ENCODE assay signal across 1 cellular context in the genomic region with DNA sequence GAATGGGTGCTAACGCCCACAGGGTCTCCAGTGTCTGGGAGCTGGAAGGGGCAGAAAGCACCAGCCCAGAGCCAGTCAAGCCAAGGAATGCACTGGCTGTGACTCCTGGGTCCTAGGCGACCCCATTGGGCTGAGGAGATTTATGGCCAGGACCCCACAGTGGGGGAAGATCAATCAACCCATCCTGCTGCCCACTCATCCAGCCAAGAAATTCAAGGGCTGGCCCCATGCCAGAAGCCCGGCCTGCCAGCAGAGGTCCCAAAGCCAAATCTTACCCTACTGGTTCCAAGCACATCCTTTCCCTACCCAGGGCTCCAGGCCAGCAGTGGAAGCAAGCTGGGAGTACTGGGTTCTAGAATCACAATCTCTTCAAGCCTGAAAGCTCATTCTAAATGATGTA.
TF ChIP-seq lines count a peak whose summit lies in the region.

No MANE protein-coding gene starts in this region.

TF ChIP-seq in K562, 482 proteins besides CTCF, POLR2A, EP300 and RAD21:
- TF ChIP-seq NFIX (CRISPR knock-in tag; IDR thresholded peaks at IDR 0.05; ENCODE audit: low read depth) (peak; percentile 38; the same call in 1 of the 2 replicates), MCM3 (IDR thresholded peaks at IDR 0.05) (no peak), NFIC (IDR thresholded peaks at IDR 0.05) (peak; percentile 96)
